In genomic region chr14:100375963-100376735, GRCh38 we compare ENCODE assay signal across 1 cellular context.
TF ChIP-seq lines count a peak whose summit lies in the region.

Gene WDR25 (plus strand): TSS chr14:100376485.

TF ChIP-seq in HepG2, 621 proteins besides CTCF, POLR2A, EP300 and RAD21 (continued from another document):
- TF ChIP-seq KIAA2018 (CRISPR knock-in tag; IDR thresholded peaks at IDR 0.05; ENCODE audit: borderline replicate concordance) (no peak), HOXA3 (CRISPR knock-in tag; IDR thresholded peaks at IDR 0.05) (peak; percentile 92), ZNF337 (CRISPR knock-in tag; IDR thresholded peaks at IDR 0.05; ENCODE audit: borderline replicate concordance, low read depth) (no peak), ARID5B (CRISPR knock-in tag; IDR thresholded peaks at IDR 0.05) (peak; percentile 72), RBM22 (optimal IDR thresholded peaks at IDR 0.05; ENCODE audit: low read length) (no peak), EZH2 (conservative IDR thresholded peaks at IDR 0.05; ENCODE audit: low read depth, low read length) (no peak), TOPORS (CRISPR knock-in tag; IDR thresholded peaks at IDR 0.05) (no peak), SCMH1 (CRISPR knock-in tag; IDR thresholded peaks at IDR 0.05; ENCODE audit: borderline replicate concordance) (no peak), ELF3 (CRISPR knock-in tag; IDR thresholded peaks at IDR 0.05) (no peak; the same call in 1 of the 2 replicates), GATAD1 (CRISPR knock-in tag; IDR thresholded peaks at IDR 0.05) (peak; percentile 98), AGO2 (optimal IDR thresholded peaks at IDR 0.05; ENCODE audit: low read depth, low read length) (peak; percentile 70), ZNF264 (CRISPR knock-in tag; IDR thresholded peaks at IDR 0.05) (0 out of 2 replicates have a peak, but pooled peaks have one; percentile 41), MAFG (CRISPR knock-in tag; IDR thresholded peaks at IDR 0.05) (no peak), CBX1 (IDR thresholded peaks at IDR 0.05; ENCODE audit: low read depth) (peak; percentile 94), ZNF280B (CRISPR knock-in tag; IDR thresholded peaks at IDR 0.05; ENCODE audit: borderline replicate concordance) (no peak), ZNF768 (CRISPR knock-in tag; IDR thresholded peaks at IDR 0.05) (peak; percentile 69; the same call in 1 of the 2 replicates), ZNF513 (CRISPR knock-in tag; conservative IDR thresholded peaks at IDR 0.05) (no peak; the same call in 1 of the 2 replicates), ZNF615 (CRISPR knock-in tag; IDR thresholded peaks at IDR 0.05; ENCODE audit: borderline replicate concordance) (no peak), CHD2 (IDR thresholded peaks at IDR 0.05; ENCODE audit: low read depth, low read length) (peak; percentile 64; the same call in 1 of the 2 replicates), SPEN (CRISPR knock-in tag; IDR thresholded peaks at IDR 0.05; ENCODE audit: low read depth) (peak; percentile 84), FOXK1 (CRISPR knock-in tag; IDR thresholded peaks at IDR 0.05; ENCODE audit: borderline replicate concordance, low read depth) (peak; percentile 97), ZNF543 (CRISPR knock-in tag; IDR thresholded peaks at IDR 0.05) (no peak), GTF3A (CRISPR knock-in tag; conservative IDR thresholded peaks at IDR 0.05) (no peak), PPARG (CRISPR knock-in tag; conservative IDR thresholded peaks at IDR 0.05) (peak; percentile 45; the same call in 1 of the 2 replicates), FOXO1 (CRISPR knock-in tag; IDR thresholded peaks at IDR 0.05) (peak; percentile 57; the same call in 1 of the 2 replicates), HMGXB3 (CRISPR knock-in tag; IDR thresholded peaks at IDR 0.05; ENCODE audit: borderline replicate concordance) (peak; percentile 71; the same call in 1 of the 2 replicates), ZNF547 (CRISPR knock-in tag; IDR thresholded peaks at IDR 0.05) (peak; percentile 67; the same call in 1 of the 2 replicates), HDAC2 (CRISPR knock-in tag; IDR thresholded peaks at IDR 0.05) (peak; percentile 82)
- TF ChIP-seq, protein P1, sequence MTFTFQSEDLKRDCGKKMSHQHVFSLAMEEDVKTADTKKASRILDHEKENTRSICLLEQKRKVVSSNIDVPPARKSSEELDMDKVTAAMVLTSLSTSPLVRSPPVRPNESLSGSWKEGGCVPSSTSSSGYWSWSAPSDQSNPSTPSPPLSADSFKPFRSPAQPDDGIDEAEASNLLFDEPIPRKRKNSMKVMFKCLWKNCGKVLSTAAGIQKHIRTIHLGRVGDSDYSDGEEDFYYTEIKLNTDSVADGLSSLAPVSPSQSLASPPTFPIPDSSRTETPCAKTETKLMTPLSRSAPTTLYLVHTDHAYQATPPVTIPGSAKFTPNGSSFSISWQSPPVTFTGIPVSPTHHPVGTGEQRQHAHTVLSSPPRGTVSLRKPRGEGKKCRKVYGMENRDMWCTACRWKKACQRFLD (CRISPR knock-in tag; IDR thresholded peaks at IDR 0.05; ENCODE audit: borderline replicate concordance) = no peak; the same call in none of the 2 replicates
